21 cellular contexts compared by ENCODE assay signal in the genomic region with DNA sequence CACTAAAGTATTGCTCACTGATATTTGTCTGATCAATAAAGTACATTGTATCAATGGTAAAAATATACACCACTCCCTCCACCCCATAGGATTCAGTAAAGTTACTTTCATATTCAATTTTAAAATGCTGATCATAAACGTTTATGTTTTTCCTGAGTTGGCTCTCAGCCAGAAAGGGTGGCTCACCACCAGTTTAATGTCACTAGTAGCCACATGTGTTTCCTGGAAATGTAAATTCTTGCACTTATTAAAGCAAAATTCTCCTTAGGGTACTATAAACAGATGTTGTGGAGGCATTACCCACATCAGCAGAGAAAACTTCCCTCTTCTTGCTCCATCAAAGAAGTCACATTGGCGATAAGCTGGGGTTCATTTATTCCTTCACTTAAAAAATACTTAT.
"Had no signal": no experiment of that assay in that cellular context is flagged by ENCODE, and none has a peak within 500 bp of the region (broad histone marks: within the 10 kb centered on the region; RNA-seq: fewer than 3 reads in every experiment).

No MANE protein-coding gene starts in this region.

- H3K27me3 ChIP-seq: esophagus muscularis mucosa, gastroesophageal sphincter, right lobe of liver, tibial artery, upper lobe of left lung, uterus had no signal

- H3K4me1 Mint-ChIP-seq: stimulated activated effector memory CD8-positive, alpha-beta T cell treated with anti-CD3 and anti-CD28 coated beads, Interleukin-12 subunit alpha, Interleukin-12 subunit beta, amount 100 ng/mL, for 72 hours had no signal

- DNase-seq: effector memory CD4-positive, alpha-beta T cell; glutamatergic neuron; islet precursor cell; mammary epithelial cell; naive thymus-derived CD4-positive, alpha-beta T cell; nephron progenitor cell; psoas muscle; retina; right lobe of liver; stimulated activated CD4-positive, alpha-beta T cell treated with anti-CD3 and anti-CD28 coated beads, Interleukin-4, amount 100 ng/mL, for 1 hour; stimulated activated CD8-positive, alpha-beta memory T cell treated with anti-CD3 and anti-CD28 coated beads, Interleukin-4, amount 100 ng/mL, for 48 hours; tibial artery; upper lobe of left lung; uterus had no signal

- H3K27ac Mint-ChIP-seq: naive thymus-derived CD4-positive, alpha-beta T cell; nephron progenitor cell; stimulated activated effector memory CD8-positive, alpha-beta T cell treated with anti-CD3 and anti-CD28 coated beads, Interleukin-12 subunit alpha, Interleukin-12 subunit beta, amount 100 ng/mL, for 72 hours; stimulated activated naive CD8-positive, alpha-beta T cell treated with anti-CD3 and anti-CD28 coated beads, Interleukin-15, Interleukin-2, amounts not matched to agents 100 ng/mL and 50 ng/mL, for 24 hours had no signal

- H3K36me3 ChIP-seq: gastroesophageal sphincter, right lobe of liver, tibial artery, upper lobe of left lung, uterus had no signal

- H3K4me3 ChIP-seq: esophagus muscularis mucosa, gastroesophageal sphincter, psoas muscle, right lobe of liver, tibial artery, upper lobe of left lung, uterus had no signal

- H3K4me1 ChIP-seq: esophagus muscularis mucosa, gastroesophageal sphincter, parathyroid adenoma, psoas muscle, right lobe of liver, tibial artery, upper lobe of left lung, uterus had no signal

- H2AFZ ChIP-seq: parathyroid adenoma had no signal

- H3K36me3 Mint-ChIP-seq: naive thymus-derived CD4-positive, alpha-beta T cell; stimulated activated effector memory CD8-positive, alpha-beta T cell treated with anti-CD3 and anti-CD28 coated beads, Interleukin-12 subunit alpha, Interleukin-12 subunit beta, amount 100 ng/mL, for 72 hours had no signal

- ATAC-seq: gastroesophageal sphincter; left lobe of liver; naive thymus-derived CD4-positive, alpha-beta T cell; psoas muscle; right lobe of liver; stimulated activated effector memory CD8-positive, alpha-beta T cell treated with anti-CD3 and anti-CD28 coated beads, Interleukin-12 subunit alpha, Interleukin-12 subunit beta, amount 100 ng/mL, for 72 hours had no signal

- H3K79me2 ChIP-seq: parathyroid adenoma had no signal

- H3K9me3 ChIP-seq: esophagus muscularis mucosa, gastroesophageal sphincter, psoas muscle, right lobe of liver, tibial artery, upper lobe of left lung, uterus had no signal

- H3K4me3 Mint-ChIP-seq: naive thymus-derived CD4-positive, alpha-beta T cell; nephron progenitor cell; stimulated activated effector memory CD8-positive, alpha-beta T cell treated with anti-CD3 and anti-CD28 coated beads, Interleukin-12 subunit alpha, Interleukin-12 subunit beta, amount 100 ng/mL, for 72 hours; stimulated activated naive CD8-positive, alpha-beta T cell treated with anti-CD3 and anti-CD28 coated beads, Interleukin-15, Interleukin-2, amounts not matched to agents 100 ng/mL and 50 ng/mL, for 24 hours had no signal

- H3K9ac ChIP-seq: parathyroid adenoma had no signal

- H3K9me3 Mint-ChIP-seq: naive thymus-derived CD4-positive, alpha-beta T cell; nephron progenitor cell; stimulated activated effector memory CD8-positive, alpha-beta T cell treated with anti-CD3 and anti-CD28 coated beads, Interleukin-12 subunit alpha, Interleukin-12 subunit beta, amount 100 ng/mL, for 72 hours; stimulated activated naive CD8-positive, alpha-beta T cell treated with anti-CD3 and anti-CD28 coated beads, Interleukin-15, Interleukin-2, amounts not matched to agents 100 ng/mL and 50 ng/mL, for 24 hours had no signal

- H3K27ac ChIP-seq: epithelial cell of prostate, esophagus muscularis mucosa, gastroesophageal sphincter, parathyroid adenoma, psoas muscle, right lobe of liver, tibial artery, upper lobe of left lung, uterus had no signal
